Comparison of ENCODE assay signal across 2 cellular contexts in the genomic region with DNA sequence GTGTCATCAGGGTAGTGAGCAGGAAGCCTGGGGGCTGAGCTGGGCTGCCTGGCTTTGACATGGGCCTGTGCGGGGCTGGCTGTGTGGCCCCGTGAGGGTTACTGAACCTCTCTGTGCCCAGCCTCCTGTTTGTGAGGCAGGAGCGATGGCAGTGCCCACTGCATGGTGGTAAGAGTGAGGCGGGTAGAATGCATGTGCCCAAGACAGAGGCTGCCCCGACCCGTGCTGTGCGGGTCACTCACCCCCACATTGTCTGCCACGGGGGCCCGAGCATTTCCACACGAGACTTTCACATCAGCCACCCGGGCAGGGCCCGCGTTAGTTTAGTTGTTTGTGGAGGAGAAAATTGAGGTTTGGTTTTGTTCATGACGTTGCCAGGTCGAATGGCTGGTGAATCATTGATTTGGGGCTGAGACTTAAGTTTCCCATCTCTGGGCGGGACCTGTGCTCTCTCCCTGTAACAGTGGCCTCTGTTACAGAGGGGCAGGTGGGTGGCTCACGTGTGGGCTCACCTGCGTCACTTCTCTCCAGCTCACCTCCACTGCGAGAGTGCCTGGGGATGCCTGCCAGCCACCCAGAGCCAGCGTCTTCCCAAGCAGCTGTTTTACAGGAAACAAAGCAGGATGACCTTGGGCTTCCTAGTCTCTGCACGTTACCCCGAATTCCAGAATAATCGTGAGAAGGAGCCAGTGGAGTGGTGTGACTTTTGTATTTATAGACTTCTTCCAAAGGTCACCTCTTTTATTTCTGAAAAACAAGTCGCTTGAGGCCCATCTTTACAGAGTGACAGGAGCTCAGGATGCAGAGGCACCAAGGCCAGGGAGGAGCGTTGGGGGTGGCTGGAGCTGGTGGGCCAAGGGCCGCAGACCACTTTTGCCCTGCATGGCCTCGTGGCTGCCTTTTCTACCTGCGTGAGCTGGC.
TF ChIP-seq lines count a peak whose summit lies in the region.

No MANE protein-coding gene starts in this region.

TF ChIP-seq in GM23338, 12 proteins besides CTCF, POLR2A, EP300 and RAD21:
- TF ChIP-seq EZH2 (IDR thresholded peaks at IDR 0.05; ENCODE audit: low read depth, unreplicated experiment): no peak
- TF ChIP-seq ZNF462 (CRISPR knock-in tag; IDR thresholded peaks at IDR 0.05): no peak
- TF ChIP-seq, protein P1, sequence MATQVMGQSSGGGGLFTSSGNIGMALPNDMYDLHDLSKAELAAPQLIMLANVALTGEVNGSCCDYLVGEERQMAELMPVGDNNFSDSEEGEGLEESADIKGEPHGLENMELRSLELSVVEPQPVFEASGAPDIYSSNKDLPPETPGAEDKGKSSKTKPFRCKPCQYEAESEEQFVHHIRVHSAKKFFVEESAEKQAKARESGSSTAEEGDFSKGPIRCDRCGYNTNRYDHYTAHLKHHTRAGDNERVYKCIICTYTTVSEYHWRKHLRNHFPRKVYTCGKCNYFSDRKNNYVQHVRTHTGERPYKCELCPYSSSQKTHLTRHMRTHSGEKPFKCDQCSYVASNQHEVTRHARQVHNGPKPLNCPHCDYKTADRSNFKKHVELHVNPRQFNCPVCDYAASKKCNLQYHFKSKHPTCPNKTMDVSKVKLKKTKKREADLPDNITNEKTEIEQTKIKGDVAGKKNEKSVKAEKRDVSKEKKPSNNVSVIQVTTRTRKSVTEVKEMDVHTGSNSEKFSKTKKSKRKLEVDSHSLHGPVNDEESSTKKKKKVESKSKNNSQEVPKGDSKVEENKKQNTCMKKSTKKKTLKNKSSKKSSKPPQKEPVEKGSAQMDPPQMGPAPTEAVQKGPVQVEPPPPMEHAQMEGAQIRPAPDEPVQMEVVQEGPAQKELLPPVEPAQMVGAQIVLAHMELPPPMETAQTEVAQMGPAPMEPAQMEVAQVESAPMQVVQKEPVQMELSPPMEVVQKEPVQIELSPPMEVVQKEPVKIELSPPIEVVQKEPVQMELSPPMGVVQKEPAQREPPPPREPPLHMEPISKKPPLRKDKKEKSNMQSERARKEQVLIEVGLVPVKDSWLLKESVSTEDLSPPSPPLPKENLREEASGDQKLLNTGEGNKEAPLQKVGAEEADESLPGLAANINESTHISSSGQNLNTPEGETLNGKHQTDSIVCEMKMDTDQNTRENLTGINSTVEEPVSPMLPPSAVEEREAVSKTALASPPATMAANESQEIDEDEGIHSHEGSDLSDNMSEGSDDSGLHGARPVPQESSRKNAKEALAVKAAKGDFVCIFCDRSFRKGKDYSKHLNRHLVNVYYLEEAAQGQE (IDR thresholded peaks at IDR 0.05; ENCODE audit: unreplicated experiment): no peak
- TF ChIP-seq EZH2phosphoT487 (IDR thresholded peaks at IDR 0.05; ENCODE audit: unreplicated experiment): no peak

TF ChIP-seq in HepG2, 621 proteins besides CTCF, POLR2A, EP300 and RAD21 (continues in another document):
- TF ChIP-seq ZNF768 (CRISPR knock-in tag; IDR thresholded peaks at IDR 0.05): peak; percentile 99
- TF ChIP-seq SALL1 (CRISPR knock-in tag; IDR thresholded peaks at IDR 0.05): peak; percentile 63
- TF ChIP-seq FOXO4 (CRISPR knock-in tag; conservative IDR thresholded peaks at IDR 0.05): no peak
- 0 out of 2 replicates have a peak, but pooled peaks have one; percentile 19 for TF ChIP-seq ZNF605 (CRISPR knock-in tag; IDR thresholded peaks at IDR 0.05)
- no peak for TF ChIP-seq ZNF569 (CRISPR knock-in tag; IDR thresholded peaks at IDR 0.05; ENCODE audit: borderline replicate concordance)
- peak; percentile 32; the same call in 1 of the 2 replicates for TF ChIP-seq SOX5 (CRISPR knock-in tag; IDR thresholded peaks at IDR 0.05; ENCODE audit: borderline replicate concordance)
- TF ChIP-seq, protein P2, sequence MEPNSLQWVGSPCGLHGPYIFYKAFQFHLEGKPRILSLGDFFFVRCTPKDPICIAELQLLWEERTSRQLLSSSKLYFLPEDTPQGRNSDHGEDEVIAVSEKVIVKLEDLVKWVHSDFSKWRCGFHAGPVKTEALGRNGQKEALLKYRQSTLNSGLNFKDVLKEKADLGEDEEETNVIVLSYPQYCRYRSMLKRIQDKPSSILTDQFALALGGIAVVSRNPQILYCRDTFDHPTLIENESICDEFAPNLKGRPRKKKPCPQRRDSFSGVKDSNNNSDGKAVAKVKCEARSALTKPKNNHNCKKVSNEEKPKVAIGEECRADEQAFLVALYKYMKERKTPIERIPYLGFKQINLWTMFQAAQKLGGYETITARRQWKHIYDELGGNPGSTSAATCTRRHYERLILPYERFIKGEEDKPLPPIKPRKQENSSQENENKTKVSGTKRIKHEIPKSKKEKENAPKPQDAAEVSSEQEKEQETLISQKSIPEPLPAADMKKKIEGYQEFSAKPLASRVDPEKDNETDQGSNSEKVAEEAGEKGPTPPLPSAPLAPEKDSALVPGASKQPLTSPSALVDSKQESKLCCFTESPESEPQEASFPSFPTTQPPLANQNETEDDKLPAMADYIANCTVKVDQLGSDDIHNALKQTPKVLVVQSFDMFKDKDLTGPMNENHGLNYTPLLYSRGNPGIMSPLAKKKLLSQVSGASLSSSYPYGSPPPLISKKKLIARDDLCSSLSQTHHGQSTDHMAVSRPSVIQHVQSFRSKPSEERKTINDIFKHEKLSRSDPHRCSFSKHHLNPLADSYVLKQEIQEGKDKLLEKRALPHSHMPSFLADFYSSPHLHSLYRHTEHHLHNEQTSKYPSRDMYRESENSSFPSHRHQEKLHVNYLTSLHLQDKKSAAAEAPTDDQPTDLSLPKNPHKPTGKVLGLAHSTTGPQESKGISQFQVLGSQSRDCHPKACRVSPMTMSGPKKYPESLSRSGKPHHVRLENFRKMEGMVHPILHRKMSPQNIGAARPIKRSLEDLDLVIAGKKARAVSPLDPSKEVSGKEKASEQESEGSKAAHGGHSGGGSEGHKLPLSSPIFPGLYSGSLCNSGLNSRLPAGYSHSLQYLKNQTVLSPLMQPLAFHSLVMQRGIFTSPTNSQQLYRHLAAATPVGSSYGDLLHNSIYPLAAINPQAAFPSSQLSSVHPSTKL (CRISPR knock-in tag; IDR thresholded peaks at IDR 0.05): peak; percentile 64
- no peak for TF ChIP-seq SRSF4 (IDR thresholded peaks at IDR 0.05; ENCODE audit: low read depth, low read length, poor library complexity, severe bottlenecking)
- TF ChIP-seq HNF4A (CRISPR knock-in tag; IDR thresholded peaks at IDR 0.05): peak; percentile 58; the same call in 1 of the 2 replicates
- TF ChIP-seq AGO2 (optimal IDR thresholded peaks at IDR 0.05; ENCODE audit: low read depth, low read length): peak; percentile 32
- TF ChIP-seq HMG20A (CRISPR knock-in tag; IDR thresholded peaks at IDR 0.05; ENCODE audit: borderline replicate concordance): no peak
- peak; percentile 47; the same call in 1 of the 2 replicates for TF ChIP-seq ERF (CRISPR knock-in tag; IDR thresholded peaks at IDR 0.05)
- TF ChIP-seq RXRB (CRISPR knock-in tag; IDR thresholded peaks at IDR 0.05; ENCODE audit: borderline replicate concordance): 0 out of 2 replicates have a peak, but pooled peaks have one; percentile 20
- TF ChIP-seq ZNF468 (CRISPR knock-in tag; IDR thresholded peaks at IDR 0.05): no peak
- TF ChIP-seq CERS6 (CRISPR knock-in tag; IDR thresholded peaks at IDR 0.05): no peak
- peak; percentile 10 for TF ChIP-seq HNRNPLL (IDR thresholded peaks at IDR 0.05; ENCODE audit: low read depth, low read length, poor library complexity, severe bottlenecking)
- TF ChIP-seq PPARG (CRISPR knock-in tag; conservative IDR thresholded peaks at IDR 0.05): 0 out of 2 replicates have a peak, but pooled peaks have one; percentile 21
- TF ChIP-seq HNRNPL (IDR thresholded peaks at IDR 0.05; ENCODE audit: low read depth, low read length): peak; percentile 84
- TF ChIP-seq ZBTB7B (CRISPR knock-in tag; IDR thresholded peaks at IDR 0.05): 0 out of 2 replicates have a peak, but pooled peaks have one; percentile 24
- TF ChIP-seq ZNF572 (CRISPR knock-in tag; IDR thresholded peaks at IDR 0.05): no peak
- peak; percentile 60; the same call in 1 of the 2 replicates for TF ChIP-seq TFAP4 (IDR thresholded peaks at IDR 0.05; ENCODE audit: borderline replicate concordance, low read depth)
- TF ChIP-seq FOXP1 (IDR thresholded peaks at IDR 0.05): no peak
- peak; percentile 7; the same call in 1 of the 2 replicates for TF ChIP-seq FOXP1 (CRISPR knock-in tag; IDR thresholded peaks at IDR 0.05)
- TF ChIP-seq NCOR1 (IDR thresholded peaks at IDR 0.05; ENCODE audit: borderline replicate concordance, low read length): peak; percentile 37; the same call in 1 of the 2 replicates
- TF ChIP-seq ZMYM3 (CRISPR knock-in tag; IDR thresholded peaks at IDR 0.05): peak; percentile 16; the same call in 1 of the 2 replicates
- no peak for TF ChIP-seq CHD4 (IDR thresholded peaks at IDR 0.05; ENCODE audit: borderline replicate concordance, low read length)
- TF ChIP-seq HOXA3 (CRISPR knock-in tag; IDR thresholded peaks at IDR 0.05): 0 out of 2 replicates have a peak, but pooled peaks have one; percentile 22
- no peak for TF ChIP-seq ZNF34 (CRISPR knock-in tag; IDR thresholded peaks at IDR 0.05; ENCODE audit: borderline replicate concordance)
- TF ChIP-seq HNF4G (IDR thresholded peaks at IDR 0.05; ENCODE audit: borderline replicate concordance, low read depth, low read length): no peak
- TF ChIP-seq HNF4G (CRISPR knock-in tag; IDR thresholded peaks at IDR 0.05; ENCODE audit: borderline replicate concordance, low read depth): peak; percentile 53; the same call in 1 of the 2 replicates
- peak; percentile 15; the same call in 1 of the 2 replicates for TF ChIP-seq ZNF350 (CRISPR knock-in tag; IDR thresholded peaks at IDR 0.05; ENCODE audit: borderline replicate concordance, low read depth)
- TF ChIP-seq GATAD2A (CRISPR knock-in tag; IDR thresholded peaks at IDR 0.05): peak; percentile 52
- no peak for TF ChIP-seq ZNF558 (CRISPR knock-in tag; IDR thresholded peaks at IDR 0.05; ENCODE audit: borderline replicate concordance)
- 0 out of 2 replicates have a peak, but pooled peaks have one; percentile 36 for TF ChIP-seq ZNF83 (CRISPR knock-in tag; IDR thresholded peaks at IDR 0.05; ENCODE audit: borderline replicate concordance)
- peak; percentile 52; the same call in 1 of the 2 replicates for TF ChIP-seq NCOA2 (CRISPR knock-in tag; IDR thresholded peaks at IDR 0.05)
- no peak for TF ChIP-seq HOXA5 (CRISPR knock-in tag; IDR thresholded peaks at IDR 0.05)
- TF ChIP-seq RXRA (CRISPR knock-in tag; IDR thresholded peaks at IDR 0.05): peak; percentile 39; the same call in 1 of the 2 replicates
- TF ChIP-seq TEAD3 (CRISPR knock-in tag; optimal IDR thresholded peaks at IDR 0.05; ENCODE audit: borderline replicate concordance): peak; percentile 68
- peak; percentile 41; the same call in 1 of the 2 replicates for TF ChIP-seq TBX2 (CRISPR knock-in tag; IDR thresholded peaks at IDR 0.05; ENCODE audit: borderline replicate concordance)
- 0 out of 2 replicates have a peak, but pooled peaks have one; percentile 8 for TF ChIP-seq ZNF143 (CRISPR knock-in tag; IDR thresholded peaks at IDR 0.05)
- TF ChIP-seq ZBTB38 (CRISPR knock-in tag; IDR thresholded peaks at IDR 0.05): 0 out of 2 replicates have a peak, but pooled peaks have one; percentile 6
- peak; percentile 50; the same call in 1 of the 2 replicates for TF ChIP-seq PAXIP1 (CRISPR knock-in tag; conservative IDR thresholded peaks at IDR 0.05)
- 0 out of 2 replicates have a peak, but pooled peaks have one; percentile 7 for TF ChIP-seq SETDB1 (CRISPR knock-in tag; IDR thresholded peaks at IDR 0.05; ENCODE audit: borderline replicate concordance)
- no peak for TF ChIP-seq MTF1 (CRISPR knock-in tag; IDR thresholded peaks at IDR 0.05)
- TF ChIP-seq ZNF788 (CRISPR knock-in tag; IDR thresholded peaks at IDR 0.05; ENCODE audit: borderline replicate concordance): 0 out of 2 replicates have a peak, but pooled peaks have one; percentile 20
- TF ChIP-seq SOX13 (IDR thresholded peaks at IDR 0.05): no peak
- TF ChIP-seq SOX13 (CRISPR knock-in tag; conservative IDR thresholded peaks at IDR 0.05 in 1 of 2, IDR thresholded peaks at IDR 0.05 in 1 of 2): peak in 1 of 2 experiments; percentile 54; a peak in 2 of 4 replicates
